ENCODE assay signal across 15 cellular contexts in genomic region chr7:26183545-26184282, GRCh38. TPM values are rescaled to one million over a fixed set of nuclear protein-coding genes. Genes with fewer than 3 reads are reported as not detected.
A peak's percentile ranks its signal among the peaks of the same experiment; 100 is the strongest.
DNase-seq lines count a peak whose midpoint lies in the region; ATAC-seq and TF ChIP-seq lines count a peak whose summit lies in the region.
"Had no signal": no experiment of that assay in that cellular context is flagged by ENCODE, and none has a peak within 500 bp of the region (broad histone marks: within the 10 kb centered on the region; RNA-seq: fewer than 3 reads in every experiment).

No MANE protein-coding gene starts in this region.

- no peak for ATAC-seq in naive thymus-derived CD8-positive, alpha-beta T cell

- H3K9me3 Mint-ChIP-seq in Calu3 (ENCODE audit: low read depth, unreplicated experiment) = no peaks in the 10 kb centered on the region
- no peaks in the 10 kb centered on the region for H3K9me3 Mint-ChIP-seq in activated T-helper 2 cell treated with anti-CD3 and anti-CD28 coated beads, Interferon-gamma antibody, Interleukin-2, Interleukin-4, amounts not matched to agents 10 μg/mL and 5 μg/mL and 100 μg/mL, durations not matched to agents 14 hours and 24 hours and 36 hours
- peaks cover 0 to 2% (median 0%) of the 10 kb centered on the region in 9 donors for H3K9me3 Mint-ChIP-seq in naive thymus-derived CD8-positive, alpha-beta T cell
- H3K9me3 Mint-ChIP-seq: dendritic cell treated with granulocyte-macrophage colony-stimulating factor and Interleukin-4, amounts not matched to agents 40 ng/mL and 50 ng/mL, for 4 days had no signal

- H3K27me3 ChIP-seq in HUES64 (ENCODE audit: insufficient read depth, low read length) = no peaks in the 10 kb centered on the region
- H3K27me3 ChIP-seq: testis had no signal

- peaks cover 48% of the 10 kb centered on the region for H3K36me3 ChIP-seq in HUES64 (ENCODE audit: insufficient read depth, low read length)

- H3K4me1 Mint-ChIP-seq in Calu3 (ENCODE audit: low read depth, unreplicated experiment) = peaks cover 70% of the 10 kb centered on the region
- H3K4me1 Mint-ChIP-seq in activated T-helper 2 cell treated with anti-CD3 and anti-CD28 coated beads, Interferon-gamma antibody, Interleukin-2, Interleukin-4, amounts not matched to agents 10 μg/mL and 5 μg/mL and 100 μg/mL, durations not matched to agents 14 hours and 24 hours and 36 hours (ENCODE audit: low read depth) = peaks cover 48% of the 10 kb centered on the region
- peaks cover 26 to 85% (median 75%) of the 10 kb centered on the region in 4 donors for H3K4me1 Mint-ChIP-seq in naive thymus-derived CD8-positive, alpha-beta T cell

- H3K4me1 ChIP-seq in HUES64 (ENCODE audit: insufficient read depth, low read length) = no peaks in the 10 kb centered on the region

- no peak for TF ChIP-seq CTCF in Calu3 (IDR thresholded peaks at IDR 0.05; ENCODE audit: unreplicated experiment)

- H3K4me3 Mint-ChIP-seq in Calu3 (ENCODE audit: low read depth, unreplicated experiment) = peak overlapping the region; percentile 20
- no peak overlapping the region for H3K4me3 Mint-ChIP-seq in activated T-helper 2 cell treated with anti-CD3 and anti-CD28 coated beads, Interferon-gamma antibody, Interleukin-2, Interleukin-4, amounts not matched to agents 10 μg/mL and 5 μg/mL and 100 μg/mL, durations not matched to agents 14 hours and 24 hours and 36 hours (ENCODE audit: low read depth)
- no peak overlapping the region for H3K4me3 Mint-ChIP-seq in naive thymus-derived CD8-positive, alpha-beta T cell
- H3K4me3 Mint-ChIP-seq: dendritic cell treated with granulocyte-macrophage colony-stimulating factor and Interleukin-4, amounts not matched to agents 40 ng/mL and 50 ng/mL, for 4 days had no signal

- H3K27ac ChIP-seq in HUES64 (ENCODE audit: low read depth, low read length) = peak overlapping the region; percentile 59; the same call in 1 of the 2 replicates
- H3K27ac ChIP-seq: testis had no signal

- intact Hi-C loops in Calu3 (cut with micrococcal nuclease; ENCODE audit: unreplicated experiment) = loop anchor here (2.0 to 5.0 kb wide), 3 partner anchors 93 to 979 kb away; no protein-coding TSS in a partner anchor
- intact Hi-C loops in activated T-helper 2 cell treated with anti-CD3 and anti-CD28 coated beads, Interferon-gamma antibody, Interleukin-2, Interleukin-4, amounts not matched to agents 10 μg/mL and 5 μg/mL and 100 μg/mL, durations not matched to agents 14 hours and 24 hours and 36 hours (cut with micrococcal nuclease) = no loop called here

- 80% methylated on average over 3 of the region's 4 CpGs for WGBS in HUES64

- no peaks in the 10 kb centered on the region for H3K27me3 Mint-ChIP-seq in Calu3 (ENCODE audit: unreplicated experiment)
- H3K27me3 Mint-ChIP-seq in activated T-helper 2 cell treated with anti-CD3 and anti-CD28 coated beads, Interferon-gamma antibody, Interleukin-2, Interleukin-4, amounts not matched to agents 10 μg/mL and 5 μg/mL and 100 μg/mL, durations not matched to agents 14 hours and 24 hours and 36 hours (ENCODE audit: low read depth) = no peaks in the 10 kb centered on the region
- H3K27me3 Mint-ChIP-seq in naive thymus-derived CD8-positive, alpha-beta T cell = no peaks in the 10 kb centered on the region
- H3K27me3 Mint-ChIP-seq: dendritic cell treated with granulocyte-macrophage colony-stimulating factor and Interleukin-4, amounts not matched to agents 40 ng/mL and 50 ng/mL, for 4 days had no signal

- peaks cover 100% of the 10 kb centered on the region for H3K36me3 Mint-ChIP-seq in Calu3 (ENCODE audit: insufficient read depth, unreplicated experiment)
- H3K36me3 Mint-ChIP-seq in activated T-helper 2 cell treated with anti-CD3 and anti-CD28 coated beads, Interferon-gamma antibody, Interleukin-2, Interleukin-4, amounts not matched to agents 10 μg/mL and 5 μg/mL and 100 μg/mL, durations not matched to agents 14 hours and 24 hours and 36 hours (ENCODE audit: low read depth) = peaks cover 75% of the 10 kb centered on the region
- H3K36me3 Mint-ChIP-seq in naive thymus-derived CD8-positive, alpha-beta T cell = peaks cover 0 to 21% (median 1%) of the 10 kb centered on the region in 3 donors

- H3K4me3 ChIP-seq in HUES64 (ENCODE audit: low read length) = no peak overlapping the region
- H3K4me3 ChIP-seq: testis had no signal

- CTCF ChIA-PET in Calu3 (lab: Charles Lee) = interaction anchor here (1.4 kb wide), 1 partner anchor 182 kb away, joined by 3 read pairs; no protein-coding TSS in a partner anchor

- H3K27ac Mint-ChIP-seq in Calu3 (ENCODE audit: unreplicated experiment) = peak overlapping the region; percentile 41
- peak overlapping the region; percentile 79 for H3K27ac Mint-ChIP-seq in activated T-helper 2 cell treated with anti-CD3 and anti-CD28 coated beads, Interferon-gamma antibody, Interleukin-2, Interleukin-4, amounts not matched to agents 10 μg/mL and 5 μg/mL and 100 μg/mL, durations not matched to agents 14 hours and 24 hours and 36 hours
- peak overlapping the region in 9 of 10 donors; percentile 11 to 90 (median 59) for H3K27ac Mint-ChIP-seq in naive thymus-derived CD8-positive, alpha-beta T cell
- H3K27ac Mint-ChIP-seq: dendritic cell treated with granulocyte-macrophage colony-stimulating factor and Interleukin-4, amounts not matched to agents 40 ng/mL and 50 ng/mL, for 4 days had no signal

- DNase-seq in Calu3 (no peak), NCI-H2227 (lab: John Stamatoyannopoulos, UW; ENCODE audit: unreplicated experiment) (no peak), COR-L47 (lab: John Stamatoyannopoulos, UW) (no peak), midbrain (lab: John Stamatoyannopoulos, UW) (no peak)
- DNase-seq in activated T-helper 2 cell treated with anti-CD3 and anti-CD28 coated beads, Interferon-gamma antibody, Interleukin-2, Interleukin-4, amounts not matched to agents 10 μg/mL and 5 μg/mL and 100 μg/mL, durations not matched to agents 14 hours and 24 hours and 36 hours (ENCODE audit: low spot score) = no peak
- no peak for DNase-seq in naive thymus-derived CD8-positive, alpha-beta T cell
- DNase-seq: activated CD8-positive, alpha-beta memory T cell treated with anti-CD3 and anti-CD28 coated beads, Interleukin-2, amount 50 U/mL, for 48 hours; GF-D8; H7; NCI-H187; SHP77 treated with DMSO at 0.1 percent for 48 hours; stimulated activated CD4-positive, alpha-beta T cell treated with anti-CD3 and anti-CD28 coated beads, Interleukin-2, amount 100 ng/mL, for 24 hours; testis had no signal

- no peaks in the 10 kb centered on the region for H3K9me3 ChIP-seq in HUES64 (ENCODE audit: insufficient read depth, low read depth, low read length)
- H3K9me3 ChIP-seq: testis had no signal

- BruUV-seq in Calu3 (replicated peaks; lab: Mats Ljungman, UMichigan) = no TSS peak

- no peak overlapping the region for H3K9ac ChIP-seq in HUES64 (ENCODE audit: low read depth, low read length)

- POLR2A ChIA-PET in naive thymus-derived CD8-positive, alpha-beta T cell (lab: Charles Lee) = interaction anchor here (0.5 to 5.9 kb wide), 4 partner anchors 12 to 81 kb away, joined by 3 to 110 read pairs (median 6); partner anchors contain the start of gene HNRNPA2B1

RNA-seq across cellular contexts. Expression of gene HNRNPA2B1, which starts 16.8 kb away (rescaled TPM):
- 880 and 924 TPM in 2 replicates for total RNA-seq in Calu3 (2022)
- polyA plus RNA-seq in HUES64 (2013, experiment 1 of 2) = 947 TPM
- polyA plus RNA-seq in HUES64 (2013, experiment 2 of 2) = 1,093 TPM
- total RNA-seq in activated T-helper 2 cell treated with anti-CD3 and anti-CD28 coated beads, Interferon-gamma antibody, Interleukin-2, Interleukin-4, amounts not matched to agents 10 μg/mL and 5 μg/mL and 100 μg/mL, durations not matched to agents 14 hours and 24 hours and 36 hours = 835 and 845 TPM in 2 replicates
- 100 to 1,000 TPM; 504 to 555 TPM for total RNA-seq in naive thymus-derived CD8-positive, alpha-beta T cell
- polyA plus RNA-seq in naive thymus-derived CD8-positive, alpha-beta T cell = 100 to 1,000 TPM; 506 to 789 (median 577) TPM

RNA-seq across cellular contexts. Expression of gene CBX3, which starts 17.8 kb away (rescaled TPM):
- 390 and 417 TPM in 2 replicates for total RNA-seq in Calu3 (2022)
- polyA plus RNA-seq in HUES64 (2013, experiment 1 of 2) = 231 TPM
- polyA plus RNA-seq in HUES64 (2013, experiment 2 of 2) = 241 TPM
- total RNA-seq in activated T-helper 2 cell treated with anti-CD3 and anti-CD28 coated beads, Interferon-gamma antibody, Interleukin-2, Interleukin-4, amounts not matched to agents 10 μg/mL and 5 μg/mL and 100 μg/mL, durations not matched to agents 14 hours and 24 hours and 36 hours = 274 and 275 TPM in 2 replicates
- 100 to 1,000 TPM; 197 to 205 TPM for total RNA-seq in naive thymus-derived CD8-positive, alpha-beta T cell
- polyA plus RNA-seq in naive thymus-derived CD8-positive, alpha-beta T cell = 100 to 1,000 TPM; 105 to 114 (median 113) TPM

RNA-seq across cellular contexts. Expression of gene NFE2L3, which starts 31.7 kb away (rescaled TPM):
- total RNA-seq in Calu3 (2022) = 74.3 and 108 TPM in 2 replicates
- polyA plus RNA-seq in HUES64 (2013, experiment 1 of 2) = 59.2 TPM
- 66.1 TPM for polyA plus RNA-seq in HUES64 (2013, experiment 2 of 2)
- total RNA-seq in activated T-helper 2 cell treated with anti-CD3 and anti-CD28 coated beads, Interferon-gamma antibody, Interleukin-2, Interleukin-4, amounts not matched to agents 10 μg/mL and 5 μg/mL and 100 μg/mL, durations not matched to agents 14 hours and 24 hours and 36 hours = 42.3 and 44.6 TPM in 2 replicates
- 1 to 10 TPM; 2.1 to 3.6 TPM for total RNA-seq in naive thymus-derived CD8-positive, alpha-beta T cell
- 1 to 10 TPM; 1.4 to 4.3 (median 2.9) TPM for polyA plus RNA-seq in naive thymus-derived CD8-positive, alpha-beta T cell
